ENCODE assay signal across 8 cellular contexts in genomic region chr13:48037346-48038173, GRCh38. TPM values are rescaled to one million over a fixed set of nuclear protein-coding genes. Genes with fewer than 3 reads are reported as not detected.
DNase-seq lines count a peak whose midpoint lies in the region; ATAC-seq lines count a peak whose summit lies in the region.

Gene NUDT15 (plus strand): TSS chr13:48037726. CDS start chr13:48037747, 21 bp downstream.

- H3K27me3 ChIP-seq in effector memory CD4-positive, alpha-beta T cell (replicated peaks; ENCODE audit: control insufficient read depth, insufficient read depth, low read length, poor library complexity, severe bottlenecking), result no peaks in the 10 kb centered on the region

- no peaks in the 10 kb centered on the region for H3K9me3 ChIP-seq in effector memory CD4-positive, alpha-beta T cell (ENCODE audit: control insufficient read depth, low read length)

- DNase-seq in Caki2 (ENCODE audit: low read depth), result peak; percentile 93
- DNase-seq in HT1080 (ENCODE audit: low read depth), result peak; percentile 96
- peak; percentile 94 to 98 for DNase-seq in NOMO-1 (lab: John Stamatoyannopoulos, UW; ENCODE audit: unreplicated experiment in 2 of 2)
- DNase-seq in effector memory CD4-positive, alpha-beta T cell, result peak; percentile 92 to 94 (median 92)
- peak; percentile 96 for DNase-seq in medulla oblongata (ENCODE audit: extremely low spot score)
- DNase-seq in stimulated activated CD8-positive, alpha-beta memory T cell treated with anti-CD3 and anti-CD28 coated beads, Interleukin-12 subunit alpha, Interleukin-12 subunit beta, amount 100 ng/mL, for 1 hour (ENCODE audit: low read depth), result peak; percentile 88

- H3K36me3 ChIP-seq in effector memory CD4-positive, alpha-beta T cell (ENCODE audit: control insufficient read depth, insufficient read depth, low read length), result peaks cover 7% of the 10 kb centered on the region

- peak within 1 kb of the TSS; percentile 94 for H3K27ac ChIP-seq in effector memory CD4-positive, alpha-beta T cell (ENCODE audit: insufficient read depth, low read length, poor library complexity, severe bottlenecking)

- ATAC-seq in GM21360 (IDR thresholded peaks at IDR 0.05; ENCODE audit: unreplicated experiment), result peak; percentile 91

- peaks cover 8% of the 10 kb centered on the region for H3K4me1 ChIP-seq in effector memory CD4-positive, alpha-beta T cell (ENCODE audit: control insufficient read depth, insufficient read depth, low read length, poor library complexity, severe bottlenecking)

- in situ Hi-C loops in Caki2 (cut with HindIII; ENCODE audit: low pct_unique_long_range_greater_than_20kb, low sequenced_read_pairs), result no loop called here

- peak within 1 kb of the TSS; percentile 77 for H3K4me3 ChIP-seq in effector memory CD4-positive, alpha-beta T cell (ENCODE audit: insufficient read depth, low read depth, low read length, poor library complexity, severe bottlenecking)

- POLR2A ChIA-PET in activated CD8-positive, alpha-beta memory T cell treated with anti-CD3 and anti-CD28 coated beads for 36 hours (lab: Charles Lee), result interaction anchor here (0.6 to 1.5 kb wide), 5 partner anchors 11 to 198 kb away, joined by 3 to 8 read pairs (median 3); partner anchors contain the start of genes MED4 and SUCLA2

- CTCF ChIA-PET in activated CD8-positive, alpha-beta memory T cell treated with anti-CD3 and anti-CD28 coated beads for 36 hours (lab: Charles Lee), result interaction anchor here (0.5 to 2.9 kb wide), 6 partner anchors 10 to 696 kb away, joined by 3 to 19 read pairs (median 4); partner anchors contain the start of gene MED4

RNA-seq across cellular contexts. Expression of gene NUDT15, which starts in this region (rescaled TPM):
- total RNA-seq in Caki2 (2014; rRNA removed; shearing (Covaris generic); ENCODE audit: low replicate concordance), result 18.1 and 19.0 TPM in 2 replicates
- 60.7 and 67.0 TPM in 2 replicates for total RNA-seq in HT1080 (2014; rRNA removed; shearing (Covaris generic))
- polyA plus RNA-seq in HT1080 (2015; cell fraction: cytosol; rRNA removed), result 65.0 and 69.2 TPM in 2 replicates
- polyA plus RNA-seq in HT1080 (2015; cell fraction: nucleus; rRNA removed), result 21.0 and 22.5 TPM in 2 replicates
- 10 to 100 TPM; 23.7 to 24.5 TPM for total RNA-seq in activated CD8-positive, alpha-beta memory T cell treated with anti-CD3 and anti-CD28 coated beads for 36 hours

Comparison
In these comparisons a context has a peak if more than half of its experiments do, and no peak if none do; other contexts are left out.
1. Peak in every context shown above with its lines: DNase-seq, ATAC-seq, H3K4me3 ChIP-seq and H3K27ac ChIP-seq.